Comparison of ENCODE assay signal across 8 cellular contexts in the genomic region with DNA sequence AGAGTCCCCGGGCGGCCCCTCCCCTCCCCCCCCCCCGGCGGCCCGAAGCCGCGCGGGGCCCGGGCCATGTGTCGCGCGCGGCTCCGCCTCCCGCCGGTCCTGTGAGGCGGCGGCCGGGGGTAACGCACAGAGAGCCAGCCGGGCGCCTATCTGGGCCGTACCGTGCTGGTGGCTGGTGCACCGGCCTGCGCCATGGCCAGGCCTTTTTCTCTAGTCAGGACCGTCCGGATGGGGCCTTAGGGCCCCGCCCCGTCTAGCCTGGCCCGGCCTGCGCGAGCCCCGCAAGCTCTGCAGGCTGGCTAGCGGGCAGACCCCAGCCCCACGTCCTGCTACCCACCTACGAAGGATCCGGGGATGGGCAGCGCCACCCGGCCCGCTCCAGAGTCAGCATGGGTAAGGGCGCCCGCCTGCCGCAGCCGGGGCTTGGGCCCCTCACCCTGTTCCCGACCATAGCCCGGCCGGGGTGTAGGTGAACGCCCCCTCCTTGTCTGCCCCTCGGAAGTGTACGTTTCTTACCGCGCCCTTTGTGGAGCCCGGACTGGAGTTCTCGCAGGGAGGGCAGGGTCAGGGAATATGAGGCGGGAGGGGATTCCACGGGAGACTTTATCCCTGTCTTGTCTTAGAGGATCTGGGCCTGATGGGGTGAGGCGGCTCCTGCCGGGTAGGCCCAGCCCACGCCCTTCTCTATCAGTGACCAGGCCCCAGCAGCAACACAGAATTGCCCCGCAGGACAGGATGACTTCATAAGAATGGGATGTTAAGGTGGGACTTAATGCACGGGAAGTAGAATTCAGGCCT. TPM values are rescaled to one million over a fixed set of nuclear protein-coding genes. Genes with fewer than 3 reads are reported as not detected.
A peak's percentile ranks its signal among the peaks of the same experiment; 100 is the strongest.
DNase-seq lines count a peak whose midpoint lies in the region; ATAC-seq and TF ChIP-seq lines count a peak whose summit lies in the region.

A gene with protein sequence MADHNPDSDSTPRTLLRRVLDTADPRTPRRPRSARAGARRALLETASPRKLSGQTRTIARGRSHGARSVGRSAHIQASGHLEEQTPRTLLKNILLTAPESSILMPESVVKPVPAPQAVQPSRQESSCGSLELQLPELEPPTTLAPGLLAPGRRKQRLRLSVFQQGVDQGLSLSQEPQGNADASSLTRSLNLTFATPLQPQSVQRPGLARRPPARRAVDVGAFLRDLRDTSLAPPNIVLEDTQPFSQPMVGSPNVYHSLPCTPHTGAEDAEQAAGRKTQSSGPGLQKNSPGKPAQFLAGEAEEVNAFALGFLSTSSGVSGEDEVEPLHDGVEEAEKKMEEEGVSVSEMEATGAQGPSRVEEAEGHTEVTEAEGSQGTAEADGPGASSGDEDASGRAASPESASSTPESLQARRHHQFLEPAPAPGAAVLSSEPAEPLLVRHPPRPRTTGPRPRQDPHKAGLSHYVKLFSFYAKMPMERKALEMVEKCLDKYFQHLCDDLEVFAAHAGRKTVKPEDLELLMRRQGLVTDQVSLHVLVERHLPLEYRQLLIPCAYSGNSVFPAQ (minus strand): TSS at position 630 of the 798 bp plus-strand sequence. CDS start 13,834 bp downstream, outside the sequence.

- intact Hi-C loops in left ventricle myocardium superior (cut with micrococcal nuclease) (no loop called here), prostate gland (cut with DNase I) (loop anchor here (2.0 kb wide), 1 partner anchor 24 kb away; no protein-coding TSS in a partner anchor)

- under 1% methylated on average over 48 of the region's 62 CpGs for WGBS in prostate gland

- H3K27me3 ChIP-seq in prostate gland (replicated peaks; ENCODE audit: insufficient read depth): no peaks in the 10 kb centered on the region

- in situ Hi-C loops in ACHN (cut with HindIII; ENCODE audit: low pct_ligation_motif_present, low pct_unique_long_range_greater_than_20kb, low sequenced_read_pairs): no loop called here

- peak; percentile 44 for ATAC-seq in GM18498 (IDR thresholded peaks at IDR 0.05; ENCODE audit: unreplicated experiment)
- ATAC-seq in HG02798 (IDR thresholded peaks at IDR 0.05; ENCODE audit: poor library complexity, unreplicated experiment): peak; percentile 39
- peak; percentile 65 for ATAC-seq in left ventricle myocardium superior

- H3K27ac ChIP-seq in prostate gland: peak within 1 kb of the TSS; percentile 96 to 97

- H3K4me3 ChIP-seq in prostate gland: peak within 1 kb of the TSS; percentile 78 to 91

- H3K36me3 ChIP-seq in prostate gland: no peaks in the 10 kb centered on the region

- no peaks in the 10 kb centered on the region for H3K9me3 ChIP-seq in prostate gland

- TF ChIP-seq CTCF in prostate gland (IDR thresholded peaks at IDR 0.05): no peak

- peaks cover 15% of the 10 kb centered on the region for H3K4me1 ChIP-seq in prostate gland (replicated peaks)

- TF ChIP-seq POLR2A in prostate gland (IDR thresholded peaks at IDR 0.05): no peak

- peak; percentile 75 for DNase-seq in ACHN
- DNase-seq in NCI-H69 (lab: John Stamatoyannopoulos, UW): peak; percentile 72
- DNase-seq in amniotic stem cell (lab: John Stamatoyannopoulos, UW): peak; percentile 57
- peak; percentile 84 for DNase-seq in left ventricle myocardium superior
- DNase-seq in prostate gland (ENCODE audit: low spot score): peak; percentile 51
- no peak for DNase-seq in GDM1 (lab: John Stamatoyannopoulos, UW)

RNA-seq across cellular contexts. Expression of the gene that starts here (rescaled TPM):
- total RNA-seq in left ventricle myocardium superior (20.8 TPM), prostate gland (10 to 100 TPM; 28.1 to 69.2 TPM)
